Comparison of ENCODE assay signal across 1 cellular context in the genomic region with DNA sequence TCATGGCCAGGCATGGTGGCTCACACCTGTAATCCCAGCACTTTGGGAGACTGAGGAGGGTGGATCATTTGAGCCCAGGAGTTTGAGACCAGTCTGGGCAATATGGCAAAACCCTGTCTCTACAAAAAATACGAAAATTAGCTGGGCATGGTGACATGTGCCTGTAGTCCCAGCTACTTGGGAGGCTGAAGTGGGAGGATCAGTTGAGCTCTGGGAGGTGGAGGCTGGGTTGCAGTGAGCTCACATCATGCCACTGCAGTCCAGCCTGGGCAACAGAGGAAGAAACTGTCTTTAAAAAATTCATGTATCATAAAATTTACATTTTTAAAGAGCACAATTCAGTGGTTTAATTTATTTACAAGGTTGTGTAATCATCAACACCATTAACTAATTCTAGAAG.
TF ChIP-seq lines count a peak whose summit lies in the region.

No MANE protein-coding gene starts in this region.

TF ChIP-seq in HepG2, 621 proteins besides CTCF, POLR2A, EP300 and RAD21:
- 0 out of 2 replicates have a peak, but pooled peaks have one; percentile 19 for TF ChIP-seq ZNF746 (CRISPR knock-in tag; IDR thresholded peaks at IDR 0.05)
- TF ChIP-seq, protein P1, sequence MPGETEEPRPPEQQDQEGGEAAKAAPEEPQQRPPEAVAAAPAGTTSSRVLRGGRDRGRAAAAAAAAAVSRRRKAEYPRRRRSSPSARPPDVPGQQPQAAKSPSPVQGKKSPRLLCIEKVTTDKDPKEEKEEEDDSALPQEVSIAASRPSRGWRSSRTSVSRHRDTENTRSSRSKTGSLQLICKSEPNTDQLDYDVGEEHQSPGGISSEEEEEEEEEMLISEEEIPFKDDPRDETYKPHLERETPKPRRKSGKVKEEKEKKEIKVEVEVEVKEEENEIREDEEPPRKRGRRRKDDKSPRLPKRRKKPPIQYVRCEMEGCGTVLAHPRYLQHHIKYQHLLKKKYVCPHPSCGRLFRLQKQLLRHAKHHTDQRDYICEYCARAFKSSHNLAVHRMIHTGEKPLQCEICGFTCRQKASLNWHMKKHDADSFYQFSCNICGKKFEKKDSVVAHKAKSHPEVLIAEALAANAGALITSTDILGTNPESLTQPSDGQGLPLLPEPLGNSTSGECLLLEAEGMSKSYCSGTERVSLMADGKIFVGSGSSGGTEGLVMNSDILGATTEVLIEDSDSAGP (CRISPR knock-in tag; IDR thresholded peaks at IDR 0.05; ENCODE audit: borderline replicate concordance), result 0 out of 2 replicates have a peak, but pooled peaks have one; percentile 21
- TF ChIP-seq, protein P2, sequence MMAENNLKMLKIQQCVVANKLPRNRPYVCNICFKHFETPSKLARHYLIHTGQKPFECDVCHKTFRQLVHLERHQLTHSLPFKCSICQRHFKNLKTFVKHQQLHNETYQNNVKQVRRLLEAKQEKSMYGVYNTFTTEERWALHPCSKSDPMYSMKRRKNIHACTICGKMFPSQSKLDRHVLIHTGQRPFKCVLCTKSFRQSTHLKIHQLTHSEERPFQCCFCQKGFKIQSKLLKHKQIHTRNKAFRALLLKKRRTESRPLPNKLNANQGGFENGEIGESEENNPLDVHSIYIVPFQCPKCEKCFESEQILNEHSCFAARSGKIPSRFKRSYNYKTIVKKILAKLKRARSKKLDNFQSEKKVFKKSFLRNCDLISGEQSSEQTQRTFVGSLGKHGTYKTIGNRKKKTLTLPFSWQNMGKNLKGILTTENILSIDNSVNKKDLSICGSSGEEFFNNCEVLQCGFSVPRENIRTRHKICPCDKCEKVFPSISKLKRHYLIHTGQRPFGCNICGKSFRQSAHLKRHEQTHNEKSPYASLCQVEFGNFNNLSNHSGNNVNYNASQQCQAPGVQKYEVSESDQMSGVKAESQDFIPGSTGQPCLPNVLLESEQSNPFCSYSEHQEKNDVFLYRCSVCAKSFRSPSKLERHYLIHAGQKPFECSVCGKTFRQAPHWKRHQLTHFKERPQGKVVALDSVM (CRISPR knock-in tag; IDR thresholded peaks at IDR 0.05), result peak; percentile 93
